In genomic region chr16:57348361-57348760, GRCh38 we compare ENCODE assay signal across 34 cellular contexts. TPM values are rescaled to one million over a fixed set of nuclear protein-coding genes. Genes with fewer than 3 reads are reported as not detected.
"Had no signal": no experiment of that assay in that cellular context is flagged by ENCODE, and none has a peak within 500 bp of the region (broad histone marks: within the 10 kb centered on the region; RNA-seq: fewer than 3 reads in every experiment).

No MANE protein-coding gene starts in this region.

- H2AFZ ChIP-seq: parathyroid adenoma had no signal

- H3K36me3 ChIP-seq: ascending aorta, cardiac muscle cell, neural progenitor cell, right atrium auricular region, vagina had no signal

- H3K4me2 ChIP-seq: neural progenitor cell, smooth muscle cell had no signal

- H3K9ac ChIP-seq: neural progenitor cell, parathyroid adenoma had no signal

- H3K9me3 ChIP-seq: ascending aorta, right atrium auricular region, vagina had no signal

- H3K4me3 Mint-ChIP-seq: activated CD4-positive, alpha-beta T cell treated with anti-CD3 and anti-CD28 coated beads for 36 hours; activated CD8-positive, alpha-beta memory T cell treated with anti-CD3 and anti-CD28 coated beads, Interleukin-2, amount 10 ng/mL, durations not matched to agents 7 days and 5 days; activated CD8-positive, alpha-beta T cell treated with anti-CD3 and anti-CD28 coated beads, Interleukin-2, amount 10 ng/mL, durations not matched to agents 7 days and 5 days; brain; natural killer cell; neural progenitor cell; T-helper 2 cell treated with Interferon-gamma antibody and Interleukin-4, amounts not matched to agents 5 μg/mL and 100 μg/mL, for 36 hours; type B pancreatic cell had no signal

- H3K4me3 ChIP-seq: ascending aorta, cardiac muscle cell, neural progenitor cell, right atrium auricular region, smooth muscle cell, vagina had no signal

- H3K4me1 Mint-ChIP-seq: brain, neural progenitor cell had no signal

- H3K36me3 Mint-ChIP-seq: activated CD8-positive, alpha-beta memory T cell treated with anti-CD3 and anti-CD28 coated beads, Interleukin-2, amount 10 ng/mL, durations not matched to agents 7 days and 5 days; brain; natural killer cell; neural progenitor cell; type B pancreatic cell had no signal

- H3K27me3 ChIP-seq: ascending aorta, right atrium auricular region, vagina had no signal

- H3K79me2 ChIP-seq: parathyroid adenoma had no signal

- DNase-seq: activated CD4-positive, alpha-beta T cell treated with anti-CD3 and anti-CD28 coated beads for 36 hours; activated CD4-positive, CD25-positive, alpha-beta regulatory T cell; activated CD8-positive, alpha-beta memory T cell treated with anti-CD3 and anti-CD28 coated beads, Interleukin-2, amount 10 ng/mL, durations not matched to agents 7 days and 5 days; activated CD8-positive, alpha-beta T cell treated with anti-CD3 and anti-CD28 coated beads, Interleukin-2, amount 10 ng/mL, durations not matched to agents 7 days and 5 days; activated naive CD4-positive, alpha-beta T cell; cortex of kidney; foreskin fibroblast; hippocampal formation; left cardiac atrium; mesenchymal stem cell; natural killer cell; occipital lobe; stimulated activated CD4-positive, alpha-beta T cell treated with anti-CD3 and anti-CD28 coated beads, Interleukin-1b, Interleukin-23, amount 100 ng/mL, for 48 hours; stimulated activated CD4-positive, alpha-beta T cell treated with anti-CD3 and anti-CD28 coated beads, Interleukin-4, amount 100 ng/mL, for 4 hours; stimulated activated CD8-positive, alpha-beta memory T cell treated with anti-CD3 and anti-CD28 coated beads, Interleukin-4, amount 100 ng/mL, for 48 hours; stimulated activated naive CD4-positive, alpha-beta T cell; T-helper 1 cell had no signal

- ATAC-seq: activated CD8-positive, alpha-beta T cell treated with anti-CD3 and anti-CD28 coated beads, Interleukin-2, amount 10 ng/mL, durations not matched to agents 7 days and 5 days; left cardiac atrium had no signal

- H3K9me3 Mint-ChIP-seq: activated T-helper 2 cell treated with anti-CD3 and anti-CD28 coated beads, Interferon-gamma antibody, Interleukin-2, Interleukin-4, amounts not matched to agents 10 μg/mL and 5 μg/mL and 100 μg/mL, durations not matched to agents 14 hours and 24 hours and 36 hours; T-helper 2 cell treated with Interferon-gamma antibody and Interleukin-4, amounts not matched to agents 5 μg/mL and 100 μg/mL, for 36 hours; type B pancreatic cell had no signal

- H3K4me1 ChIP-seq: ascending aorta, neural progenitor cell, parathyroid adenoma, right atrium auricular region, vagina had no signal

- H3K27ac Mint-ChIP-seq: activated CD4-positive, alpha-beta T cell treated with anti-CD3 and anti-CD28 coated beads for 36 hours; activated CD8-positive, alpha-beta memory T cell treated with anti-CD3 and anti-CD28 coated beads, Interleukin-2, amount 10 ng/mL, durations not matched to agents 7 days and 5 days; activated CD8-positive, alpha-beta T cell treated with anti-CD3 and anti-CD28 coated beads, Interleukin-2, amount 10 ng/mL, durations not matched to agents 7 days and 5 days; activated naive CD4-positive, alpha-beta T cell treated with anti-CD3 and anti-CD28 coated beads, Interleukin-2, amount 50 U/mL, for 72 hours; activated T-helper 2 cell treated with anti-CD3 and anti-CD28 coated beads, Interferon-gamma antibody, Interleukin-2, Interleukin-4, amounts not matched to agents 10 μg/mL and 5 μg/mL and 100 μg/mL, durations not matched to agents 14 hours and 24 hours and 36 hours; brain; natural killer cell; neural progenitor cell; T-helper 2 cell treated with Interferon-gamma antibody and Interleukin-4, amounts not matched to agents 5 μg/mL and 100 μg/mL, for 36 hours; type B pancreatic cell had no signal

- H3K27ac ChIP-seq: ascending aorta, cardiac muscle cell, neural progenitor cell, parathyroid adenoma, right atrium auricular region, vagina had no signal

- FAIRE-seq: endothelial cell of umbilical vein, keratinocyte had no signal

RNA-seq across cellular contexts. Expression of gene CCL22, which starts 10.2 kb away (rescaled TPM):
- total RNA-seq: ascending aorta, chondrocyte, endothelial cell of umbilical vein, occipital lobe, pulmonary artery endothelial cell, smooth muscle cell had no signal
- polyA plus RNA-seq: endothelial cell of umbilical vein, keratinocyte, smooth muscle cell had no signal

RNA-seq across cellular contexts. Expression of gene CX3CL1, which starts 23.9 kb away (rescaled TPM):
- total RNA-seq: activated CD4-positive, alpha-beta T cell treated with anti-CD3 and anti-CD28 coated beads for 36 hours; activated CD8-positive, alpha-beta memory T cell treated with anti-CD3 and anti-CD28 coated beads, Interleukin-2, amount 10 ng/mL, durations not matched to agents 7 days and 5 days; activated CD8-positive, alpha-beta T cell treated with anti-CD3 and anti-CD28 coated beads, Interleukin-2, amount 10 ng/mL, durations not matched to agents 7 days and 5 days; activated T-helper 2 cell treated with anti-CD3 and anti-CD28 coated beads, Interferon-gamma antibody, Interleukin-2, Interleukin-4, amounts not matched to agents 10 μg/mL and 5 μg/mL and 100 μg/mL, durations not matched to agents 14 hours and 24 hours and 36 hours; natural killer cell had no signal

RNA-seq across cellular contexts. Expression of gene CCL17, which starts 56.2 kb away (rescaled TPM):
- total RNA-seq: activated naive CD4-positive, alpha-beta T cell treated with anti-CD3 and anti-CD28 coated beads, Interleukin-2, amount 50 U/mL, for 72 hours; ascending aorta; cardiac muscle cell; chondrocyte; endothelial cell of umbilical vein; left cardiac atrium; natural killer cell; occipital lobe; pulmonary artery endothelial cell; right atrium auricular region; smooth muscle cell; subcutaneous adipose tissue; vagina had no signal
- polyA plus RNA-seq: cardiac muscle cell, endothelial cell of umbilical vein, keratinocyte, smooth muscle cell had no signal
